ENCODE assay signal across 28 cellular contexts in the genomic region with DNA sequence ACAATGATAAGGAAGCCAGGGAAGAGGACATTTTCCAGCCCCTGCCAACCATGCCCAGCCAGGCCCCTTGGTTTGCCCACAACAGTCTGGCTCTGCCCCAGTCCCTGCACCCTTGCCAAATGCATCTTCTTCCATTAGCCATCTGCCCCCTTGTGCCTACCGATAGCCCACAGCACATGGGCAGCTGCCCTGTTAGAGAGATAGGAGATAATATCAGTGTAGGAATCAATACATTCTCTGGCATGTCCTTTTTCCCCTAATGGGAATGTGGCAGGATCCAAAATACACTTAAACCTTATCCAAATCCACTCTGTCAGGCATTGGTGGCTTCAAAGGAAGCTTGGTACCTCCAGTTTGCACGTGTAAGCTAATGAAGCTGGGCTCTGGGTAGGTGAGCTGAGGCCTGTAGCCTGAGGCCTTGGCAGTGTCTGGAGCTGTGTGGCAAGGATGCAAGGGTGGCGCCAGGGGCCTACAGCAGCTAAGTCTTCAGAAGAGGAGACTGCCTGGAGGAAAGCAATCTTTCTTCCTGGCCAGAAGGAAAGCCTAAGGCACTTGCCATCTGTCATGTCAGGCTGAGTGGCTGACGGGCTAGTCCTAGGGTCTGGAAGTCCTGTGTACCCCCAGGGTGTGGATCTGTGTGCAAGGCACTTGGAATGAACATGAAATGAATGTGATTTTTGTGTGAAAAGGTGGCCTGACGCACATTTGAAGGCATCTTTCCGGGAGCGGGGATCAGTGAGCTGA.
"Had no signal": no experiment of that assay in that cellular context is flagged by ENCODE, and none has a peak within 500 bp of the region (broad histone marks: within the 10 kb centered on the region; RNA-seq: fewer than 3 reads in every experiment).

No MANE protein-coding gene starts in this region.

- H3K27ac ChIP-seq: brain microvascular endothelial cell, esophagus muscularis mucosa, foreskin keratinocyte, gastrocnemius medialis, heart left ventricle had no signal

- ATAC-seq: activated CD4-positive, alpha-beta T cell treated with anti-CD3 and anti-CD28 coated beads for 36 hours; activated CD8-positive, alpha-beta memory T cell treated with anti-CD3 and anti-CD28 coated beads, Interleukin-2, amount 10 ng/mL, durations not matched to agents 7 days and 5 days; activated CD8-positive, alpha-beta T cell treated with anti-CD3 and anti-CD28 coated beads, Interleukin-2, amount 10 ng/mL, durations not matched to agents 7 days and 5 days; effector memory CD8-positive, alpha-beta T cell; foreskin keratinocyte; gastrocnemius medialis; heart left ventricle had no signal

- H3K4me1 ChIP-seq: esophagus muscularis mucosa, foreskin keratinocyte, gastrocnemius medialis had no signal

- H3K9me3 ChIP-seq: esophagus muscularis mucosa, gastrocnemius medialis, heart left ventricle had no signal

- H3K27me3 ChIP-seq: brain microvascular endothelial cell, foreskin keratinocyte, gastrocnemius medialis, heart left ventricle had no signal

- DNase-seq: activated CD4-positive, alpha-beta memory T cell treated with anti-CD3 and anti-CD28 coated beads for 36 hours; activated CD4-positive, alpha-beta T cell treated with anti-CD3 and anti-CD28 coated beads for 36 hours; activated CD4-positive, alpha-beta T cell treated with anti-CD3 and anti-CD28 coated beads, Interleukin-2, amount 10 ng/mL, durations not matched to agents 24 days and 14 days; activated CD4-positive, CD25-positive, alpha-beta regulatory T cell; activated CD4-positive, CD25-positive, alpha-beta regulatory T cell treated with anti-CD3 and anti-CD28 coated beads, Interleukin-2, amount 50 U/mL, for 72 hours; activated CD8-positive, alpha-beta memory T cell treated with anti-CD3 and anti-CD28 coated beads, Interleukin-2, amount 10 ng/mL, durations not matched to agents 7 days and 5 days; activated CD8-positive, alpha-beta memory T cell treated with anti-CD3 and anti-CD28 coated beads, Interleukin-2, amount 50 U/mL, for 4 hours; activated CD8-positive, alpha-beta T cell treated with anti-CD3 and anti-CD28 coated beads, Interleukin-2, amount 10 ng/mL, durations not matched to agents 7 days and 5 days; activated gamma-delta T cell; activated naive CD4-positive, alpha-beta T cell treated with anti-CD3 and anti-CD28 coated beads, Interleukin-2, amount 50 U/mL, for 16 hours; activated naive CD4-positive, alpha-beta T cell treated with Interleukin-2 at 50 U/mL for 16 hours; activated T-cell treated with anti-CD3 and anti-CD28 coated beads, Interleukin-2, amount 50 U/mL, for 1 hour; activated T-cell treated with anti-CD3 and anti-CD28 coated beads, Interleukin-2, amount 50 U/mL, for 48 hours; amniotic stem cell; anterior cingulate cortex; brain microvascular endothelial cell; caudate nucleus; cortex of kidney; dermis blood vessel endothelial cell; effector CD4-positive, alpha-beta T cell; effector memory CD8-positive, alpha-beta T cell; erythroblast; foreskin keratinocyte; gastrocnemius medialis; glutamatergic neuron; heart left ventricle; T-helper 2 cell had no signal

- H3K4me3 ChIP-seq: esophagus muscularis mucosa, gastrocnemius medialis, heart left ventricle had no signal

- H3K36me3 ChIP-seq: brain microvascular endothelial cell, esophagus muscularis mucosa, gastrocnemius medialis, heart left ventricle had no signal
